In genomic region chr2:224849264-224849663, GRCh38 we compare ENCODE assay signal across 14 cellular contexts.
A peak's percentile ranks its signal among the peaks of the same experiment; 100 is the strongest.
DNase-seq lines count a peak whose midpoint lies in the region; ATAC-seq, FAIRE-seq and TF ChIP-seq lines count a peak whose summit lies in the region.
"Had no signal": no experiment of that assay in that cellular context is flagged by ENCODE, and none has a peak within 500 bp of the region (broad histone marks: within the 10 kb centered on the region; RNA-seq: fewer than 3 reads in every experiment).

No MANE protein-coding gene starts in this region.

- H3K36me3 ChIP-seq in PC-9 (ENCODE audit: low read depth) (no peaks in the 10 kb centered on the region), OCI-LY7 (ENCODE audit: insufficient read depth, low read length) (peaks cover 66% of the 10 kb centered on the region)

- no peak for TF ChIP-seq CTCF in A549 (IDR thresholded peaks at IDR 0.05)
- TF ChIP-seq CTCF in PC-9 (conservative IDR thresholded peaks at IDR 0.05): peak; percentile 15; the same call in 1 of the 2 replicates
- peak; percentile 22 for TF ChIP-seq CTCF in fibroblast of mammary gland (conservative IDR thresholded peaks at IDR 0.05; ENCODE audit: control insufficient read depth, insufficient read depth, low read depth, low read length)
- no peak for TF ChIP-seq CTCF in OCI-LY7 (conservative IDR thresholded peaks at IDR 0.05; ENCODE audit: low read length)

- DNase-seq in A549 (ENCODE audit: low read depth in 1 of 2, low spot score in 1 of 2) (peak in 1 of 2 experiments; percentile 14), PC-9 (no peak), fibroblast of mammary gland (ENCODE audit: low read depth) (no peak), SHP77 treated with DMSO at 0.1 percent for 48 hours (lab: John Stamatoyannopoulos, UW) (no peak), OCI-LY7 (ENCODE audit: low spot score) (no peak)
- DNase-seq in naive thymus-derived CD8-positive, alpha-beta T cell: no peak
- DNase-seq in activated effector memory CD4-positive, alpha-beta T cell treated with anti-CD3 and anti-CD28 coated beads, Interleukin-2, amount 50 U/mL, for 16 hours: no peak
- DNase-seq: lower lobe of right lung, MM.1S had no signal

- H3K27me3 ChIP-seq in PC-9 (ENCODE audit: insufficient read depth, low read depth): no peaks in the 10 kb centered on the region
- H3K27me3 ChIP-seq: body of pancreas, hepatocyte, SJSA1 had no signal

- H3F3A ChIP-seq in PC-9 (ENCODE audit: insufficient read depth, low read depth): no peaks in the 10 kb centered on the region

- BruUV-seq in PC-9 (replicated peaks; lab: Mats Ljungman, UMichigan) (no TSS peak), OCI-LY7 (replicated peaks; lab: Mats Ljungman, UMichigan) (no TSS peak)

- TF ChIP-seq POLR2A in A549 (IDR thresholded peaks at IDR 0.05; ENCODE audit: low read length): no peak

- CTCF ChIA-PET in A549 (lab: Yijun Ruan, JAX) (interaction anchor here (1.0 to 2.6 kb wide), 2 partner anchors 12 to 333 kb away, joined by 4 to 7 read pairs; no protein-coding TSS in a partner anchor), PC-9 (lab: Charles Lee) (no interaction called here), OCI-LY7 (lab: Charles Lee; ENCODE audit: unreplicated experiment) (interaction anchor here (0.6 kb wide), 1 partner anchor 124 kb away, joined by 3 read pairs; no protein-coding TSS in a partner anchor)

- peak; percentile 59 to 78; a peak in 5 of 6 replicates for ATAC-seq in A549
- ATAC-seq in GM18867 (IDR thresholded peaks at IDR 0.05; ENCODE audit: unreplicated experiment): peak; percentile 60
- no peak for ATAC-seq in naive thymus-derived CD8-positive, alpha-beta T cell
- ATAC-seq: body of pancreas had no signal

- H2AFZ ChIP-seq in PC-9: no peak overlapping the region
- no peak overlapping the region for H2AFZ ChIP-seq in OCI-LY7 (ENCODE audit: low read length)
- H2AFZ ChIP-seq: hepatocyte had no signal

- H3K79me2 ChIP-seq in PC-9 (ENCODE audit: low read depth) (no peaks in the 10 kb centered on the region), OCI-LY7 (ENCODE audit: insufficient read depth, low read depth, low read length) (no peaks in the 10 kb centered on the region)
- H3K79me2 ChIP-seq: hepatocyte had no signal

- H4K20me1 ChIP-seq in PC-9 (ENCODE audit: insufficient read depth) (no peaks in the 10 kb centered on the region), OCI-LY7 (ENCODE audit: insufficient read depth, low read length) (no peaks in the 10 kb centered on the region)

- no peak overlapping the region for H3K4me3 ChIP-seq in A549
- no peak overlapping the region for H3K4me3 ChIP-seq in PC-9
- no peak overlapping the region for H3K4me3 ChIP-seq in fibroblast of mammary gland (ENCODE audit: control insufficient read depth, low read depth, low read length)
- no peak overlapping the region for H3K4me3 ChIP-seq in OCI-LY7 (ENCODE audit: low read depth, low read length, poor library complexity, severe bottlenecking)
- H3K4me3 ChIP-seq: body of pancreas, hepatocyte, lower lobe of right lung, SJSA1 had no signal

- H3K4me2 ChIP-seq in A549 (no peak overlapping the region), PC-9 (no peak overlapping the region), OCI-LY7 (ENCODE audit: low read length) (no peak overlapping the region)
- H3K4me2 ChIP-seq: hepatocyte had no signal

- H3K9me3 ChIP-seq in A549 (no peaks in the 10 kb centered on the region), PC-9 (ENCODE audit: insufficient read depth, low read depth) (no peaks in the 10 kb centered on the region), OCI-LY7 (ENCODE audit: low read length) (no peaks in the 10 kb centered on the region)
- H3K9me3 ChIP-seq: body of pancreas, lower lobe of right lung, SJSA1 had no signal

- H3K9me2 ChIP-seq in PC-9 (ENCODE audit: insufficient read depth): no peaks in the 10 kb centered on the region; the same call in 1 of the 2 replicates
- H3K9me2 ChIP-seq in OCI-LY7 (ENCODE audit: insufficient read depth, low read length): no peaks in the 10 kb centered on the region

- H3K36me3 Mint-ChIP-seq in naive thymus-derived CD8-positive, alpha-beta T cell: peaks cover 23 to 96% (median 54%) of the 10 kb centered on the region in 3 donors

- H3K4me1 ChIP-seq in A549 (peaks cover 10% of the 10 kb centered on the region), PC-9 (replicated peaks; ENCODE audit: insufficient read depth) (no peaks in the 10 kb centered on the region), OCI-LY7 (ENCODE audit: insufficient read depth, low read length, poor library complexity, severe bottlenecking) (no peaks in the 10 kb centered on the region)
- H3K4me1 ChIP-seq: body of pancreas, lower lobe of right lung, SJSA1 had no signal

- peak overlapping the region in 2 of 10 donors; percentile 16 to 65 for H3K27ac Mint-ChIP-seq in naive thymus-derived CD8-positive, alpha-beta T cell
- H3K27ac Mint-ChIP-seq: activated T-helper 1 cell treated with anti-CD3 and anti-CD28 coated beads, Interleukin-12 subunit alpha, Interleukin-12 subunit beta, Interleukin-2, Interleukin-4 antibody, amounts not matched to agents 30 ng/mL and 10 ng/mL and 1 ng/mL, durations not matched to agents 14 hours and 24 hours and 36 hours had no signal

- FAIRE-seq in A549 (lab: Jason Lieb, UNC): no peak

- H3K9me3 Mint-ChIP-seq in naive thymus-derived CD8-positive, alpha-beta T cell: no peaks in the 10 kb centered on the region
- H3K9me3 Mint-ChIP-seq: activated T-helper 1 cell treated with anti-CD3 and anti-CD28 coated beads, Interleukin-12 subunit alpha, Interleukin-12 subunit beta, Interleukin-2, Interleukin-4 antibody, amounts not matched to agents 30 ng/mL and 10 ng/mL and 1 ng/mL, durations not matched to agents 14 hours and 24 hours and 36 hours had no signal

- H3K4me1 Mint-ChIP-seq in naive thymus-derived CD8-positive, alpha-beta T cell: peaks cover 0 to 3% (median 0%) of the 10 kb centered on the region in 4 donors

- intact Hi-C loops in PC-9 (cut with micrococcal nuclease; ENCODE audit: unreplicated experiment) (no loop called here), OCI-LY7 (cut with micrococcal nuclease; ENCODE audit: unreplicated experiment) (no loop called here)

- WGBS in A549 (ENCODE audit: missing lambda C conversion rate): 78% methylated on average over 6 of the region's 6 CpGs

- no peaks in the 10 kb centered on the region for H3K27me3 Mint-ChIP-seq in naive thymus-derived CD8-positive, alpha-beta T cell

- H3K27ac ChIP-seq in A549 (peak overlapping the region in 1 of 2 experiments; percentile 13; a peak in 1 of 6 replicates), PC-9 (no peak overlapping the region), OCI-LY7 (ENCODE audit: low read depth, low read length, poor library complexity, severe bottlenecking) (no peak overlapping the region)
- H3K27ac ChIP-seq: body of pancreas, hepatocyte, lower lobe of right lung, SJSA1 had no signal

- TF ChIP-seq EP300 in A549 (IDR thresholded peaks at IDR 0.05): no peak

- POLR2A ChIA-PET in A549 (lab: Yijun Ruan, JAX) (no interaction called here), PC-9 (lab: Charles Lee; ENCODE audit: unreplicated experiment) (no interaction called here), OCI-LY7 (lab: Charles Lee) (no interaction called here)
- POLR2A ChIA-PET in naive thymus-derived CD8-positive, alpha-beta T cell (lab: Charles Lee): no interaction called here

- H3K4me3 Mint-ChIP-seq in naive thymus-derived CD8-positive, alpha-beta T cell: no peak overlapping the region
- H3K4me3 Mint-ChIP-seq: activated T-helper 1 cell treated with anti-CD3 and anti-CD28 coated beads, Interleukin-12 subunit alpha, Interleukin-12 subunit beta, Interleukin-2, Interleukin-4 antibody, amounts not matched to agents 30 ng/mL and 10 ng/mL and 1 ng/mL, durations not matched to agents 14 hours and 24 hours and 36 hours had no signal

- TF ChIP-seq RAD21 in A549 (conservative IDR thresholded peaks at IDR 0.05 in 1 of 2, IDR thresholded peaks at IDR 0.05 in 1 of 2): peak in 1 of 2 experiments; percentile 25; a peak in 1 of 5 replicates

TF ChIP-seq in A549, 52 proteins besides CTCF, POLR2A, EP300 and RAD21 (continues in another document):
- TF ChIP-seq PHF8 (IDR thresholded peaks at IDR 0.05; ENCODE audit: borderline replicate concordance, low read depth) (no peak), HMGXB4 (CRISPR knock-in tag; IDR thresholded peaks at IDR 0.05; ENCODE audit: borderline replicate concordance) (no peak), HDAC2 (IDR thresholded peaks at IDR 0.05) (no peak), JUN (IDR thresholded peaks at IDR 0.05) (no peak), MAZ (IDR thresholded peaks at IDR 0.05; ENCODE audit: borderline replicate concordance, low read depth, low read length) (no peak), ZNF302 (CRISPR knock-in tag; IDR thresholded peaks at IDR 0.05) (no peak), CBX8 (IDR thresholded peaks at IDR 0.05) (no peak), KDM5A (IDR thresholded peaks at IDR 0.05) (no peak), CBX2 (IDR thresholded peaks at IDR 0.05; ENCODE audit: borderline replicate concordance, low read depth) (no peak)
- TF ChIP-seq, protein P1, sequence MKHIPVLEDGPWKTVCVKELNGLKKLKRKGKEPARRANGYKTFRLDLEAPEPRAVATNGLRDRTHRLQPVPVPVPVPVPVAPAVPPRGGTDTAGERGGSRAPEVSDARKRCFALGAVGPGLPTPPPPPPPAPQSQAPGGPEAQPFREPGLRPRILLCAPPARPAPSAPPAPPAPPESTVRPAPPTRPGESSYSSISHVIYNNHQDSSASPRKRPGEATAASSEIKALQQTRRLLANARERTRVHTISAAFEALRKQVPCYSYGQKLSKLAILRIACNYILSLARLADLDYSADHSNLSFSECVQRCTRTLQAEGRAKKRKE (CRISPR knock-in tag; IDR thresholded peaks at IDR 0.05; ENCODE audit: low read depth): no peak

Comparison
In these comparisons a context has a peak if more than half of its experiments do, and no peak if none do; other contexts are left out.
1. ATAC-seq: peak in A549 (2 of 2) and GM18867 (single experiment); none in naive thymus-derived CD8-positive, alpha-beta T cell (0 of 2).
2. CTCF ChIP-seq: peak in PC-9 (single experiment) and fibroblast of mammary gland (single experiment); none in A549 (single experiment) and OCI-LY7 (single experiment).